1 cellular context compared by ENCODE assay signal in the genomic region with DNA sequence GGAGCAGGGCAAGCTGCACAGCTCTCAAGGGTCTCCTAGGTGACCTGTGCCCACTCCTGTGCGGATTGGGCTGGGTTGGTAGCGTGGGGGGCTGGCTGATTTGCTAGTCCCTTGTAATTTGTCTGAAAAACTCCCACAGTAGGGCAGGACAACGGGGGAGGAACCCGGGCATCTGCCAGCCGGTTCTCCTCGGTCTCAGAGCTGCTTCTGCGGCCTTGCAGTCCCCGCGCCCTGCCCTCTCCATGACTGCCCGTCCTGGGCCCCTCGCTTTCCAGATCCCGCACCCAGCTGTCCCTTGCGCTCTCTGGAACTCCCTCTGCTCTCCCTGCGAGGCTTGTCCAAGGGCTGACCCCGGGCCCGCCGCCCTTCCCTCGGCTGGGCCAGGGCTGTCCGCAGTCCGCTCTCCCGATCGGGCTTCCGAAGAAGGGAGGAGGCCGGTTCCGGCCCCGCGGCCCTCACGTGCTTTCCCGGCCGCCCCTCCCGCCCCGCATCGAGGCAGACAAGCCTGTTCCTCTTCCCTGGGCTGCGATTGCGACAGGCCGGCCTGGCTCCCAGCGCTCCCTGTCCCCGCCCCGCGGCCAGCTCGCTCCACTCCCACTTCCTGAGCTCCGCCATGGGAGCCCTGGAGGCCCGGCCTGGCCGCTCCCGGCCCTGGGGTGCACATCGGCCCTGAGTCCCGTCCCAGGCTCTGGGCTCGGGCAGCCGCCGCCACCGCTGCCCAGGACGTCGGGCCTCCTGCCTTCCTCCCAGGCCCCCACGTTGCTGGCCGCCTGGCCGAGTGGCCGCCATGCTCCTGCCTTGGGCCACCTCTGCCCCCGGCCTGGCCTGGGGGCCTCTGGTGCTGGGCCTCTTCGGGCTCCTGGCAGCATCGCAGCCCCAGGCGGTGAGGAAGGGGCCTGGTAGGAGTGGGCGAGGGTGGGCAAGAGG.
TF ChIP-seq lines count a peak whose summit lies in the region.

Gene LTBR, plus strand, starts transcription at position 591 of the 927 bp plus-strand sequence. Its CDS starts 197 bp downstream, at position 788.

TF ChIP-seq in SK-N-SH, 30 proteins besides CTCF, POLR2A, EP300 and RAD21 (continued from another document):
- TF ChIP-seq, protein P1, sequence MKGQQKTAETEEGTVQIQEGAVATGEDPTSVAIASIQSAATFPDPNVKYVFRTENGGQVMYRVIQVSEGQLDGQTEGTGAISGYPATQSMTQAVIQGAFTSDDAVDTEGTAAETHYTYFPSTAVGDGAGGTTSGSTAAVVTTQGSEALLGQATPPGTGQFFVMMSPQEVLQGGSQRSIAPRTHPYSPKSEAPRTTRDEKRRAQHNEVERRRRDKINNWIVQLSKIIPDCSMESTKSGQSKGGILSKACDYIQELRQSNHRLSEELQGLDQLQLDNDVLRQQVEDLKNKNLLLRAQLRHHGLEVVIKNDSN (IDR thresholded peaks at IDR 0.05; ENCODE audit: borderline replicate concordance, low read depth) = no peak
- TF ChIP-seq, protein P2, sequence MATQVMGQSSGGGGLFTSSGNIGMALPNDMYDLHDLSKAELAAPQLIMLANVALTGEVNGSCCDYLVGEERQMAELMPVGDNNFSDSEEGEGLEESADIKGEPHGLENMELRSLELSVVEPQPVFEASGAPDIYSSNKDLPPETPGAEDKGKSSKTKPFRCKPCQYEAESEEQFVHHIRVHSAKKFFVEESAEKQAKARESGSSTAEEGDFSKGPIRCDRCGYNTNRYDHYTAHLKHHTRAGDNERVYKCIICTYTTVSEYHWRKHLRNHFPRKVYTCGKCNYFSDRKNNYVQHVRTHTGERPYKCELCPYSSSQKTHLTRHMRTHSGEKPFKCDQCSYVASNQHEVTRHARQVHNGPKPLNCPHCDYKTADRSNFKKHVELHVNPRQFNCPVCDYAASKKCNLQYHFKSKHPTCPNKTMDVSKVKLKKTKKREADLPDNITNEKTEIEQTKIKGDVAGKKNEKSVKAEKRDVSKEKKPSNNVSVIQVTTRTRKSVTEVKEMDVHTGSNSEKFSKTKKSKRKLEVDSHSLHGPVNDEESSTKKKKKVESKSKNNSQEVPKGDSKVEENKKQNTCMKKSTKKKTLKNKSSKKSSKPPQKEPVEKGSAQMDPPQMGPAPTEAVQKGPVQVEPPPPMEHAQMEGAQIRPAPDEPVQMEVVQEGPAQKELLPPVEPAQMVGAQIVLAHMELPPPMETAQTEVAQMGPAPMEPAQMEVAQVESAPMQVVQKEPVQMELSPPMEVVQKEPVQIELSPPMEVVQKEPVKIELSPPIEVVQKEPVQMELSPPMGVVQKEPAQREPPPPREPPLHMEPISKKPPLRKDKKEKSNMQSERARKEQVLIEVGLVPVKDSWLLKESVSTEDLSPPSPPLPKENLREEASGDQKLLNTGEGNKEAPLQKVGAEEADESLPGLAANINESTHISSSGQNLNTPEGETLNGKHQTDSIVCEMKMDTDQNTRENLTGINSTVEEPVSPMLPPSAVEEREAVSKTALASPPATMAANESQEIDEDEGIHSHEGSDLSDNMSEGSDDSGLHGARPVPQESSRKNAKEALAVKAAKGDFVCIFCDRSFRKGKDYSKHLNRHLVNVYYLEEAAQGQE (IDR thresholded peaks at IDR 0.05; ENCODE audit: low read depth, low read length) = no peak
- TF ChIP-seq POLR2AphosphoS5 (IDR thresholded peaks at IDR 0.05; ENCODE audit: low read depth, low read length) (no peak), JUND (IDR thresholded peaks at IDR 0.05) (no peak), USF2 (IDR thresholded peaks at IDR 0.05; ENCODE audit: borderline replicate concordance, low read depth, low read length) (no peak), IRF3 (IDR thresholded peaks at IDR 0.05; ENCODE audit: low read depth, low read length) (no peak), TEAD4 (IDR thresholded peaks at IDR 0.05; ENCODE audit: borderline replicate concordance, insufficient read depth) (no peak), ZBTB33 (IDR thresholded peaks at IDR 0.05; ENCODE audit: borderline replicate concordance, low read depth) (no peak), FOXJ3 (CRISPR knock-in tag; IDR thresholded peaks at IDR 0.05) (no peak), GATA2 (CRISPR knock-in tag; IDR thresholded peaks at IDR 0.05) (no peak)
- TF ChIP-seq, protein P3, sequence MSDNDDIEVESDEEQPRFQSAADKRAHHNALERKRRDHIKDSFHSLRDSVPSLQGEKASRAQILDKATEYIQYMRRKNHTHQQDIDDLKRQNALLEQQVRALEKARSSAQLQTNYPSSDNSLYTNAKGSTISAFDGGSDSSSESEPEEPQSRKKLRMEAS (IDR thresholded peaks at IDR 0.05; ENCODE audit: low read depth) = no peak
